In genomic region chr22:19193879-19194278, GRCh38 we compare ENCODE assay signal across 8 cellular contexts. TPM values are rescaled to one million over a fixed set of nuclear protein-coding genes. Genes with fewer than 3 reads are reported as not detected.
"Had no signal": no experiment of that assay in that cellular context is flagged by ENCODE, and none has a peak within 500 bp of the region (broad histone marks: within the 10 kb centered on the region; RNA-seq: fewer than 3 reads in every experiment).

No MANE protein-coding gene starts in this region.

- ATAC-seq: GM23338 had no signal

- DNase-seq: H9, HCEC 1CT, KBM-7 had no signal

- H2AFZ ChIP-seq: GM23338 had no signal

- FAIRE-seq: H1, H54, HTR-8/SVneo had no signal

- H3K4me2 ChIP-seq: GM23338 had no signal

- H3K4me3 ChIP-seq: GM23338 had no signal

RNA-seq across cellular contexts. Expression of gene GSC2, which starts 43.8 kb away (rescaled TPM):
- total RNA-seq: GM23338, HT-29 had no signal
- polyA plus RNA-seq: GM23338 had no signal
